ENCODE assay signal across 8 cellular contexts in the genomic region with DNA sequence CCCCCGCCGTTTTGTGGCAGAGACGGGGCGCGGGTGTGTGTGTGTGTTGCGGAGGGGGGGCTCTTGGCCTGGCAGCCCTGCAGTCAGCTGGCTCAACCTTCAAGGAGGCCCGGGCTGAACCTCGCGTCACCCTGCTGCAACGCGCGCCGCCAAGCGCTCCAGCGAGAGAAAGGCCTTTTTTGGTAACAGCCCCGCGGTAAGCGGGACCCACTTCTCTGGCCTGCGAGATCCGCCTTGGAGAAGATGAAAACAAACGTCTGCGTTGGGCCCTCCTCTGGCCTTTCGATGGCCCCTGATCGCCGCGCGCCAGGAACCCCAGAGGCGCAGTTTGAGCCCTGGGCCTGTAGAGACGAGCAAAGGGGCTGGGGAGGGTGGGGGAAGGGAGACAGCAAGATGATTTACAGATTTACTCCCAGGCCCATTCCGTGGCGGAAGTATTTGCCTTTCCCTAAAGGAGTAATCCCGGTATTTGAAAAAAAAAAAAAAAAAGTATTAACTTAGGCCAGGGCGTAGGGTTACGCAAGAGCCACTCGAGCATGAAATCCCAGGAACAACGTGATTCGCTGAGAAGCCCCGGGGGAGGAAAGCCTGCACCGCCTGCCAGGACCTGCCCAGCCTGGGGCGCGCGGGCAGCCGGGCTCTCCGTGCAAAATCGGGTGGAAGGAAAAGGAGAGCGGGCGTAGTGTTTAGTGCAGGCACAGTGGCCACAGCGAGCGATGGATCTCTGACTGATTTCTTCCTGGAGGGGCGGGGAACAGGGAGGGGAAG. TPM values are rescaled to one million over a fixed set of nuclear protein-coding genes. Genes with fewer than 3 reads are reported as not detected.
DNase-seq lines count a peak whose midpoint lies in the region; ATAC-seq and TF ChIP-seq lines count a peak whose summit lies in the region.

No MANE protein-coding gene starts in this region.

- peak overlapping the region; percentile 100 for H3K27ac ChIP-seq in colonic mucosa

- H3K9me3 ChIP-seq in colonic mucosa, result no peaks in the 10 kb centered on the region

- intact Hi-C loops in activated CD4-positive, alpha-beta T cell treated with anti-CD3 and anti-CD28 coated beads for 36 hours (cut with DNase I, micrococcal nuclease), result loop anchor here (1.0 to 2.0 kb wide), 5 partner anchors 7 to 220 kb away; a partner anchor contains a TSS
- intact Hi-C loops in colonic mucosa (cut with DNase I), result no loop called here

- H3K36me3 ChIP-seq in colonic mucosa, result no peaks in the 10 kb centered on the region

- H3K4me1 Mint-ChIP-seq in activated CD4-positive, alpha-beta T cell treated with anti-CD3 and anti-CD28 coated beads for 36 hours, result peaks cover 70% of the 10 kb centered on the region

- H3K27me3 ChIP-seq in colonic mucosa, result no peaks in the 10 kb centered on the region

- H3K27me3 Mint-ChIP-seq in activated CD4-positive, alpha-beta T cell treated with anti-CD3 and anti-CD28 coated beads for 36 hours, result no peaks in the 10 kb centered on the region

- H3K9me3 Mint-ChIP-seq in activated CD4-positive, alpha-beta T cell treated with anti-CD3 and anti-CD28 coated beads for 36 hours (ENCODE audit: low read depth), result no peaks in the 10 kb centered on the region

- ATAC-seq in HG03280 (IDR thresholded peaks at IDR 0.05; ENCODE audit: unreplicated experiment), result peak; percentile 13
- peak; percentile 53 for ATAC-seq in activated CD4-positive, alpha-beta T cell treated with anti-CD3 and anti-CD28 coated beads for 36 hours
- ATAC-seq in GM21447 (IDR thresholded peaks at IDR 0.05; ENCODE audit: unreplicated experiment), result no peak

- H3K4me3 ChIP-seq in colonic mucosa, result peak overlapping the region; percentile 40

- DNase-seq in EH (ENCODE audit: low read depth) (peak; percentile 99), NCI-H510A (lab: John Stamatoyannopoulos, UW) (peak; percentile 94), colonic mucosa (peak; percentile 90), left kidney (ENCODE audit: low read depth, low spot score) (peak; percentile 99)
- DNase-seq in activated CD4-positive, alpha-beta T cell treated with anti-CD3 and anti-CD28 coated beads for 36 hours, result peak; percentile 89
- DNase-seq in stimulated activated CD4-positive, alpha-beta T cell treated with anti-CD3 and anti-CD28 coated beads, Interleukin-2, amount 100 ng/mL, for 24 hours, result peak; percentile 76 to 79

- CTCF ChIA-PET in activated CD4-positive, alpha-beta T cell treated with anti-CD3 and anti-CD28 coated beads for 36 hours (lab: Charles Lee), result interaction anchor here (0.7 to 2.1 kb wide), 4 partner anchors 9 to 32 kb away, joined by 3 to 10 read pairs (median 3); no protein-coding TSS in a partner anchor

- H3K4me1 ChIP-seq in colonic mucosa, result peaks cover 9% of the 10 kb centered on the region

- H3K36me3 Mint-ChIP-seq in activated CD4-positive, alpha-beta T cell treated with anti-CD3 and anti-CD28 coated beads for 36 hours (ENCODE audit: low read depth), result peaks cover 10% of the 10 kb centered on the region

- peak overlapping the region; percentile 75 to 85 for H3K9ac ChIP-seq in colonic mucosa (ENCODE audit: low read depth in 2 of 2, low read length in 2 of 2)

- POLR2A ChIA-PET in activated CD4-positive, alpha-beta T cell treated with anti-CD3 and anti-CD28 coated beads for 36 hours (lab: Charles Lee), result interaction anchor here (0.5 kb wide), 1 partner anchor 70 kb away, joined by 12 read pairs; no protein-coding TSS in a partner anchor

- TF ChIP-seq CTCF in colonic mucosa (IDR thresholded peaks at IDR 0.05), result no peak

- peak overlapping the region; percentile 97 for H3K27ac Mint-ChIP-seq in activated CD4-positive, alpha-beta T cell treated with anti-CD3 and anti-CD28 coated beads for 36 hours

- peak overlapping the region; percentile 89 for H3K4me3 Mint-ChIP-seq in activated CD4-positive, alpha-beta T cell treated with anti-CD3 and anti-CD28 coated beads for 36 hours

RNA-seq across cellular contexts. Expression of a gene that starts 4.5 kb away (rescaled TPM):
- 10 to 100 TPM; 34.3 to 40.1 TPM for total RNA-seq in activated CD4-positive, alpha-beta T cell treated with anti-CD3 and anti-CD28 coated beads for 36 hours
- 10 to 100 TPM; 18.3 to 27.1 TPM for total RNA-seq in colonic mucosa
